Comparison of ENCODE assay signal across 8 cellular contexts in the genomic region with DNA sequence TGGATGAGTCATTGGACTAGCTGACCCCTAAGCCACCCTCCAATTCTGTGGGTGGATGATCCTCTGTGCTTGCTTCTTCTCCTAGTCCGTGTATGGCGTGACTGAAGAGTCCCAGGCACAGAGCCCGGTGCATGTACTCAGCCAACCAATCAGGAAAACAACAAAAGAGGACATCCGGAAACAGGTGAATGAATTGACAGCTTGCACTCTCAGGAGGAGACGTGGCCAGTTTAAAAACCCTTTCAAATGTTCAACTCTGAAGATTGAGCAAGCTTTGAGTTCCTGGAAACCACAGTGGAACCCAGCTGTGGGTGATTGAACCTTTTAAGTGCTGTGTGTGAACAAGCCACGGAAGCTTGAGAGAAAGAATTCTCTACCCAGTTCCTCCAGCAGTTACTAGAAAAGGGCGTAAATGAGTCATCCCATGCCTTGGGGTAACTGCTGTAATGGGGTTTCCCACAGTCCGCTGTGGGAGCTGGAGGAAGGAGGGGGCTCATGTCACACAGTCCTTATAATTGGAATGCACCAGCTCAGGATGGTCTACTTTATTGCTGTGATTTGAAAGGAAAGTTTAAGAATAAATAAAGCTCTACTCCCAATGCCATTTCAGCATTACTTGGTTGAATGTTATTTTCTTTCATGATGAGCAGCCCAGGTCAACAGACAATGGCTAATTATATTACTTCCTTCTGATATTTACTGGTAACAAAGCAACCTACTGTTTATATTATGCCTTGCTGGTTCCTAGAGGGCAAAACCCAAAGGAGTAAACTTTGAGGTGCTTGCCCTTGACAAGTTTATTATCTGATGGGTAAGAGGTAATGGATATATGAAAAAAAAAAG.
DNase-seq lines count a peak whose midpoint lies in the region; ATAC-seq and TF ChIP-seq lines count a peak whose summit lies in the region.

No MANE protein-coding gene starts in this region.

- DNase-seq in GM04504 (ENCODE audit: low read depth) (peak; percentile 72), LNCaP clone FGC (ENCODE audit: low read depth) (peak; percentile 11), fibroblast of the aortic adventitia (ENCODE audit: low read depth) (peak; percentile 15), NCI-H128 (lab: John Stamatoyannopoulos, UW; ENCODE audit: unreplicated experiment) (no peak), NCI-H1092 (lab: John Stamatoyannopoulos, UW) (no peak)
- peak; percentile 26 to 63 for DNase-seq in activated CD8-positive, alpha-beta memory T cell treated with anti-CD3 and anti-CD28 coated beads for 4 hours (ENCODE audit: low read depth in 2 of 2)
- peak; percentile 49 to 54 for DNase-seq in stimulated activated CD4-positive, alpha-beta T cell treated with anti-CD3 and anti-CD28 coated beads, Interleukin-15, amount 100 ng/mL, for 48 hours (ENCODE audit: low read depth in 2 of 2)

- peak; percentile 86 for ATAC-seq in GM21825 (IDR thresholded peaks at IDR 0.05; ENCODE audit: unreplicated experiment)

- H3K4me3 ChIP-seq in LNCaP clone FGC (ENCODE audit: low read depth, low read length) (no peak overlapping the region), fibroblast of the aortic adventitia (ENCODE audit: low read depth, low read length) (no peak overlapping the region)

- no peak for TF ChIP-seq CTCF in LNCaP clone FGC (IDR thresholded peaks at IDR 0.05; ENCODE audit: control insufficient read depth, extremely low read depth, insufficient read depth)
- TF ChIP-seq CTCF in fibroblast of the aortic adventitia (IDR thresholded peaks at IDR 0.05; ENCODE audit: insufficient read depth, low read length): no peak

Comparison
In these comparisons a context has a peak if more than half of its experiments do, and no peak if none do; other contexts are left out.
1. DNase-seq: peak in GM04504 (single experiment), LNCaP clone FGC (single experiment), activated CD8-positive, alpha-beta memory T cell treated with anti-CD3 and anti-CD28 coated beads for 4 hours (2 of 2), fibroblast of the aortic adventitia (single experiment) and stimulated activated CD4-positive, alpha-beta T cell treated with anti-CD3 and anti-CD28 coated beads, Interleukin-15, amount 100 ng/mL, for 48 hours (2 of 2); none in NCI-H128 (single experiment) and NCI-H1092 (single experiment).